In genomic region chr19:21912654-21913053, GRCh38 we compare ENCODE assay signal across 31 cellular contexts.
DNase-seq lines count a peak whose midpoint lies in the region; ATAC-seq, FAIRE-seq and TF ChIP-seq lines count a peak whose summit lies in the region.
"Had no signal": no experiment of that assay in that cellular context is flagged by ENCODE, and none has a peak within 500 bp of the region (broad histone marks: within the 10 kb centered on the region; RNA-seq: fewer than 3 reads in every experiment).

No MANE protein-coding gene starts in this region.

- no peak overlapping the region for H3K4me3 ChIP-seq in Karpas-422 (ENCODE audit: low read length)
- H3K4me3 ChIP-seq in PC-9 = no peak overlapping the region
- H3K4me3 ChIP-seq: A549, sigmoid colon, tibial nerve had no signal

- POLR2A ChIA-PET in PC-9 (lab: Charles Lee; ENCODE audit: unreplicated experiment) = no interaction called here

- H3K9me2 ChIP-seq in Karpas-422 (replicated peaks; ENCODE audit: insufficient read depth, low read length) = no peaks in the 10 kb centered on the region
- no peaks in the 10 kb centered on the region for H3K9me2 ChIP-seq in PC-9 (ENCODE audit: insufficient read depth)

- no peaks in the 10 kb centered on the region for H3F3A ChIP-seq in PC-9 (ENCODE audit: insufficient read depth, low read depth)

- no peak for FAIRE-seq in D721Med (lab: Jason Lieb, UNC)
- FAIRE-seq: A549, GM18507, GM19239, HepG2 had no signal

- H3K27ac ChIP-seq in Karpas-422 (ENCODE audit: low read length) = no peak overlapping the region
- H3K27ac ChIP-seq in PC-9 = no peak overlapping the region
- H3K27ac ChIP-seq: A549, sigmoid colon, tibial nerve had no signal

- H3K4me2 ChIP-seq in Karpas-422 (ENCODE audit: low read depth, low read length, poor library complexity, severe bottlenecking) = no peak overlapping the region
- no peak overlapping the region for H3K4me2 ChIP-seq in PC-9
- H3K4me2 ChIP-seq: A549 had no signal

- peak; percentile 39; the same call in 1 of the 2 replicates for TF ChIP-seq CTCF in PC-9 (conservative IDR thresholded peaks at IDR 0.05)
- no peak for TF ChIP-seq CTCF in D721Med (IDR thresholded peaks at IDR 0.05; ENCODE audit: insufficient read depth, missing control alignments)

- no peaks in the 10 kb centered on the region for H3K36me3 ChIP-seq in Karpas-422 (ENCODE audit: insufficient read depth, low read length)
- H3K36me3 ChIP-seq in PC-9 (ENCODE audit: low read depth) = no peaks in the 10 kb centered on the region
- H3K36me3 ChIP-seq: sigmoid colon, tibial nerve had no signal

- ATAC-seq in HG03432 (IDR thresholded peaks at IDR 0.05; ENCODE audit: unreplicated experiment) = no peak
- ATAC-seq: A549; HepG2; natural killer cell treated with Interleukin-12 subunit alpha and Interleukin-12 subunit beta and Interleukin-15 and Interleukin-18, amount 100 ng/mL, for 72 hours; stimulated activated effector memory CD8-positive, alpha-beta T cell treated with anti-CD3 and anti-CD28 coated beads, Interleukin-12 subunit alpha, Interleukin-12 subunit beta, amount 100 ng/mL, for 72 hours had no signal

- BruUV-seq in PC-9 (replicated peaks; lab: Mats Ljungman, UMichigan) = no TSS peak

- no peaks in the 10 kb centered on the region for H3K79me2 ChIP-seq in Karpas-422 (ENCODE audit: low read length)
- no peaks in the 10 kb centered on the region for H3K79me2 ChIP-seq in PC-9 (ENCODE audit: low read depth)

- no peaks in the 10 kb centered on the region for H3K27me3 ChIP-seq in Karpas-422 (ENCODE audit: low read length)
- H3K27me3 ChIP-seq in PC-9 (ENCODE audit: insufficient read depth, low read depth) = no peaks in the 10 kb centered on the region
- H3K27me3 ChIP-seq: sigmoid colon, tibial nerve had no signal

- no peak overlapping the region for H2AFZ ChIP-seq in Karpas-422 (ENCODE audit: low read length)
- no peak overlapping the region for H2AFZ ChIP-seq in PC-9

- DNase-seq in NCI-H82 (lab: John Stamatoyannopoulos, UW) (peak; percentile 9), NCI-H82 treated with DMSO at 0.1 percent for 48 hours (lab: John Stamatoyannopoulos, UW; ENCODE audit: unreplicated experiment) (no peak), Karpas-422 (peak; percentile 66), PC-9 (no peak), iPS-NIHi7 (ENCODE audit: extremely low spot score) (peak; percentile 10), HK-2 (ENCODE audit: unreplicated experiment) (no peak), D721Med (ENCODE audit: insufficient read length, low spot score) (no peak)
- DNase-seq: activated CD4-positive, alpha-beta memory T cell treated with anti-CD3 and anti-CD28 coated beads, Interleukin-2, amount 10 ng/mL, durations not matched to agents 7 days and 5 days; activated CD4-positive, alpha-beta T cell treated with anti-CD3 and anti-CD28 coated beads for 1 hour; activated CD8-positive, alpha-beta memory T cell treated with anti-CD3 and anti-CD28 coated beads, Interleukin-2, amount 50 U/mL, for 4 hours; activated naive CD4-positive, alpha-beta T cell treated with anti-CD3 and anti-CD28 coated beads for 36 hours; CD4-positive, alpha-beta memory T cell; central memory CD4-positive, alpha-beta T cell; cortex of kidney; effector memory CD4-positive, alpha-beta T cell; GDM1; H7; mammary epithelial cell; NCI-H1092; NCI-H187; occipital lobe; sigmoid colon; stimulated activated CD4-positive, alpha-beta T cell treated with anti-CD3 and anti-CD28 coated beads, Interleukin-4, amount 100 ng/mL, for 4 hours had no signal

- CTCF ChIA-PET in PC-9 (lab: Charles Lee) = no interaction called here

- intact Hi-C loops in PC-9 (cut with micrococcal nuclease; ENCODE audit: unreplicated experiment) = no loop called here

- H4K20me1 ChIP-seq in Karpas-422 (ENCODE audit: insufficient read depth, low read depth, low read length) (no peaks in the 10 kb centered on the region), PC-9 (ENCODE audit: insufficient read depth) (no peaks in the 10 kb centered on the region)

- H3K4me1 ChIP-seq in Karpas-422 (ENCODE audit: low read length) (no peaks in the 10 kb centered on the region), PC-9 (replicated peaks; ENCODE audit: insufficient read depth) (no peaks in the 10 kb centered on the region)
- H3K4me1 ChIP-seq: A549, sigmoid colon, tibial nerve had no signal

- H3K9ac ChIP-seq in Karpas-422 (ENCODE audit: low read length) = no peak overlapping the region

- H3K9me3 ChIP-seq in Karpas-422 (ENCODE audit: low read length) (peaks cover 14% of the 10 kb centered on the region; the same call in 1 of the 2 replicates), PC-9 (ENCODE audit: insufficient read depth, low read depth) (no peaks in the 10 kb centered on the region)

Comparison
In these comparisons a context has a peak if more than half of its experiments do, and no peak if none do; other contexts are left out.
1. DNase-seq: peak in NCI-H82 (single experiment), Karpas-422 (single experiment) and iPS-NIHi7 (single experiment); none in NCI-H82 treated with DMSO at 0.1 percent for 48 hours (single experiment), PC-9 (0 of 2), HK-2 (single experiment) and D721Med (single experiment).